In the genomic region with DNA sequence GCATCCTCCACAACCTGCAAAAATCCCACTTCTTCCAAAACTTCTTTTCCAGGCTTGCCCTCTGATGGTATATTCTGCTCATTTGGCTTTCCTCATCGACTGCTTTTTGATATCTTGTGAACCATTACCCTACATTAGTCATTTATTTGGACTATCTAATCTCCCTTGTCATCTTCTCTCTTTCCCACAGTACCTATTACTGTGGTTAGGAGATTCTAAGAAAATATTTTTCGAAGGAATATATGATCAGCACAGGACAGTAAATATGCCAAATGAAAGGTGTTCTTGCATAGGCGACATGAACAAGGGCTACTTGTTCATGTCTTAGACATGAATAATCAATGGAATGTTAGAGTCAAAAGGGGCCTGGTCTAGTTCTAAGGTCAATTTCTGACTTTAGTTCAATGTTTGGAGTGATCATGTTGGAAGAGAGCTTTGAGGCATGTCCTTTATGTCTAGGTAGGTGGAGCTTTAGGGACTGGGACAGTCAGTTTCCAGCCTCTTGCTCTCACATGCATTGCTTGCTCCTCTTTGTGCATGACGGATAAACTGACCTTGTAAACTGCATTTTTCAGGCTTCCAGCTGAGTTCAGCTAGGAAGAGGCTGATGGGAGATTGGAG, we compare ENCODE assay signal across 2 cellular contexts.
TF ChIP-seq lines count a peak whose summit lies in the region.

No MANE protein-coding gene starts in this region.

TF ChIP-seq in K562, 482 proteins besides CTCF, POLR2A, EP300 and RAD21 (continued from another document):
- TF ChIP-seq U2AF2 (optimal IDR thresholded peaks at IDR 0.05; ENCODE audit: low read depth, low read length) = no peak
- no peak for TF ChIP-seq MAFK (IDR thresholded peaks at IDR 0.05; ENCODE audit: low read length)

TF ChIP-seq in neural cell, 6 proteins besides CTCF, POLR2A, EP300 and RAD21 (continued from another document):
- TF ChIP-seq POLR2AphosphoS5 (IDR thresholded peaks at IDR 0.05) = no peak
- TF ChIP-seq SMC3 (conservative IDR thresholded peaks at IDR 0.05; ENCODE audit: poor library complexity) = no peak
- no peak for TF ChIP-seq TAF1 (IDR thresholded peaks at IDR 0.05; ENCODE audit: low read depth)
- TF ChIP-seq, protein P1, sequence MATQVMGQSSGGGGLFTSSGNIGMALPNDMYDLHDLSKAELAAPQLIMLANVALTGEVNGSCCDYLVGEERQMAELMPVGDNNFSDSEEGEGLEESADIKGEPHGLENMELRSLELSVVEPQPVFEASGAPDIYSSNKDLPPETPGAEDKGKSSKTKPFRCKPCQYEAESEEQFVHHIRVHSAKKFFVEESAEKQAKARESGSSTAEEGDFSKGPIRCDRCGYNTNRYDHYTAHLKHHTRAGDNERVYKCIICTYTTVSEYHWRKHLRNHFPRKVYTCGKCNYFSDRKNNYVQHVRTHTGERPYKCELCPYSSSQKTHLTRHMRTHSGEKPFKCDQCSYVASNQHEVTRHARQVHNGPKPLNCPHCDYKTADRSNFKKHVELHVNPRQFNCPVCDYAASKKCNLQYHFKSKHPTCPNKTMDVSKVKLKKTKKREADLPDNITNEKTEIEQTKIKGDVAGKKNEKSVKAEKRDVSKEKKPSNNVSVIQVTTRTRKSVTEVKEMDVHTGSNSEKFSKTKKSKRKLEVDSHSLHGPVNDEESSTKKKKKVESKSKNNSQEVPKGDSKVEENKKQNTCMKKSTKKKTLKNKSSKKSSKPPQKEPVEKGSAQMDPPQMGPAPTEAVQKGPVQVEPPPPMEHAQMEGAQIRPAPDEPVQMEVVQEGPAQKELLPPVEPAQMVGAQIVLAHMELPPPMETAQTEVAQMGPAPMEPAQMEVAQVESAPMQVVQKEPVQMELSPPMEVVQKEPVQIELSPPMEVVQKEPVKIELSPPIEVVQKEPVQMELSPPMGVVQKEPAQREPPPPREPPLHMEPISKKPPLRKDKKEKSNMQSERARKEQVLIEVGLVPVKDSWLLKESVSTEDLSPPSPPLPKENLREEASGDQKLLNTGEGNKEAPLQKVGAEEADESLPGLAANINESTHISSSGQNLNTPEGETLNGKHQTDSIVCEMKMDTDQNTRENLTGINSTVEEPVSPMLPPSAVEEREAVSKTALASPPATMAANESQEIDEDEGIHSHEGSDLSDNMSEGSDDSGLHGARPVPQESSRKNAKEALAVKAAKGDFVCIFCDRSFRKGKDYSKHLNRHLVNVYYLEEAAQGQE (IDR thresholded peaks at IDR 0.05; ENCODE audit: borderline replicate concordance) = no peak
- no peak for TF ChIP-seq EZH2 (IDR thresholded peaks at IDR 0.05; ENCODE audit: borderline replicate concordance, insufficient read depth, low read length, poor library complexity, severe bottlenecking)
